Comparison of ENCODE assay signal across 1 cellular context in the genomic region with DNA sequence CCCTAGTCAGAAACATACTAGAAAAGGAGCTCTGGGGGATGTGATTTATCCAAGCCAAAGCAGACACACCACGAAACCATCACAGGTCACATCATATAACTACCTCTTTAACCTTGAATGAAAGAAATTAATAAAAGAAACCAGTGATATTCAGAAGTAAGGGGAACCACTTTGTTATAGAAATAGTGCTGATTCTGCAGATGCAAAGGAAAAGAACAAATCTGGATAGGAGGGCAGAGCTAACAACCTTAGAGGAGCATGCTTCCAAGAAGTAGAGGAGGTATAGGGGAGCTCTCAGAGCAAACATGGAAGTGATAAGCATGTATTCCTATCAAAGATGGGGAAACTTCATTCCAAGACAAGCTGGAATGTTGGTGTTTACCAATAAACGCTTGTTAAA.
TF ChIP-seq lines count a peak whose summit lies in the region.

No MANE protein-coding gene starts in this region.

TF ChIP-seq in H1, 55 proteins besides CTCF, POLR2A, EP300 and RAD21:
- no peak for TF ChIP-seq NANOG (IDR thresholded peaks at IDR 0.05; ENCODE audit: insufficient read depth, low read depth, low read length, poor library complexity, severe bottlenecking)
- no peak for TF ChIP-seq CBX5 (IDR thresholded peaks at IDR 0.05; ENCODE audit: low read depth, low read length)
- TF ChIP-seq SP2 (IDR thresholded peaks at IDR 0.05; ENCODE audit: low read length) = no peak
- TF ChIP-seq FOSL1 (IDR thresholded peaks at IDR 0.05; ENCODE audit: insufficient read depth, low read depth, low read length) = no peak
- no peak for TF ChIP-seq MAFK (IDR thresholded peaks at IDR 0.05; ENCODE audit: low read depth, low read length)
- TF ChIP-seq TAF1 (IDR thresholded peaks at IDR 0.05; ENCODE audit: low read depth, low read length) = no peak
- TF ChIP-seq, protein P1, sequence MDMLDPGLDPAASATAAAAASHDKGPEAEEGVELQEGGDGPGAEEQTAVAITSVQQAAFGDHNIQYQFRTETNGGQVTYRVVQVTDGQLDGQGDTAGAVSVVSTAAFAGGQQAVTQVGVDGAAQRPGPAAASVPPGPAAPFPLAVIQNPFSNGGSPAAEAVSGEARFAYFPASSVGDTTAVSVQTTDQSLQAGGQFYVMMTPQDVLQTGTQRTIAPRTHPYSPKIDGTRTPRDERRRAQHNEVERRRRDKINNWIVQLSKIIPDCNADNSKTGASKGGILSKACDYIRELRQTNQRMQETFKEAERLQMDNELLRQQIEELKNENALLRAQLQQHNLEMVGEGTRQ (IDR thresholded peaks at IDR 0.05; ENCODE audit: low read length) = no peak
- no peak for TF ChIP-seq CHD2 (IDR thresholded peaks at IDR 0.05; ENCODE audit: low read length)
- no peak for TF ChIP-seq SRF (IDR thresholded peaks at IDR 0.05; ENCODE audit: low read depth, low read length)
- TF ChIP-seq SIRT6 (IDR thresholded peaks at IDR 0.05; ENCODE audit: low read length) = no peak
- TF ChIP-seq CEBPB (IDR thresholded peaks at IDR 0.05; ENCODE audit: low read depth, low read length) = no peak
- TF ChIP-seq GABPA (IDR thresholded peaks at IDR 0.05; ENCODE audit: borderline replicate concordance, insufficient read depth, low read length) = no peak
